Comparison of ENCODE assay signal across 8 cellular contexts in the genomic region with DNA sequence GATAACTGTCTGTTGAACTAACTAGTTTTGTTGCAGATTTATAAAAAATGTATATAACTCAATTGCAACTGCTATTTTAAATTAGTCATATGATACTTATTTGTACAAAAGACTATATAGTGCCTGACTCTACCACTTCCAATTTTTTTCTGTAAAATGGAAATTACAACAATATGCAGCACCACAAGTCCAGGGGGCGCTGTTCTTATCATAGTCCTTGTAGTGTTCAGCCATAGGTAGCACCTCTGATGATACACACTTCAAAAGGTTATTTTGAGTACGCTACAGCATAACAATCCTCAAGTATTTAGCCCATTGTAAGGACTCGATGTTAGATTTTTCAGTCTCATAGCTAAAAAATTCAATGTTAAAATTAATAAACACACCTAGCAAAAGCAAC.
DNase-seq lines count a peak whose midpoint lies in the region; FAIRE-seq and TF ChIP-seq lines count a peak whose summit lies in the region.

No MANE protein-coding gene starts in this region.

- H3K9me3 ChIP-seq in MM.1S (replicated peaks; ENCODE audit: insufficient read depth, low read length) (no peaks in the 10 kb centered on the region), mammary epithelial cell (replicated peaks; ENCODE audit: insufficient read depth, low read length) (no peaks in the 10 kb centered on the region), small intestine (ENCODE audit: control insufficient read depth, low read depth) (no peaks in the 10 kb centered on the region)

- no peaks in the 10 kb centered on the region for H3K9me2 ChIP-seq in MM.1S (replicated peaks; ENCODE audit: insufficient read depth, low read length)

- H3F3A ChIP-seq in MM.1S (ENCODE audit: insufficient read depth, low read length): no peaks in the 10 kb centered on the region

- H3K79me2 ChIP-seq in MM.1S (ENCODE audit: low read length) (no peaks in the 10 kb centered on the region), mammary epithelial cell (ENCODE audit: insufficient read depth, low read length) (no peaks in the 10 kb centered on the region)

- intact Hi-C loops in mammary epithelial cell (cut with micrococcal nuclease): no loop called here

- dilution Hi-C loops in mammary epithelial cell (cut with HindIII; ENCODE audit: low sequenced_read_pairs): no loop called here

- no TSS peak for BruUV-seq in mammary epithelial cell (replicated peaks; lab: Mats Ljungman, UMichigan)

- H3K9ac ChIP-seq in MM.1S (ENCODE audit: low read length): no peak overlapping the region
- no peak overlapping the region for H3K9ac ChIP-seq in mammary epithelial cell (ENCODE audit: insufficient read depth, low read length)

- peak; percentile 56 for DNase-seq in activated CD8-positive, alpha-beta memory T cell treated with anti-CD3 and anti-CD28 coated beads, Interleukin-2, amount 50 U/mL, for 48 hours
- DNase-seq in activated CD8-positive, alpha-beta memory T cell treated with anti-CD3 and anti-CD28 coated beads for 24 hours: no peak
- DNase-seq in MM.1S: peak; percentile 41
- DNase-seq in mammary epithelial cell: no peak
- DNase-seq in small intestine: peak; percentile 3
- no peak for DNase-seq in AG20443 (ENCODE audit: low spot score)
- no peak for DNase-seq in GM13976 (ENCODE audit: low spot score)
- no peak for DNase-seq in amniotic stem cell (lab: John Stamatoyannopoulos, UW)

- FAIRE-seq in small intestine (lab: Jason Lieb, UNC): no peak

- H4K20me1 ChIP-seq in MM.1S (ENCODE audit: insufficient read depth, low read length) (no peaks in the 10 kb centered on the region), mammary epithelial cell (ENCODE audit: insufficient read depth, low read length) (no peaks in the 10 kb centered on the region)

- H3K27me3 ChIP-seq in MM.1S (replicated peaks; ENCODE audit: insufficient read depth, low read length) (no peaks in the 10 kb centered on the region), mammary epithelial cell (ENCODE audit: insufficient read depth, low read length) (peaks cover 4% of the 10 kb centered on the region), small intestine (ENCODE audit: control insufficient read depth in 2 of 2, insufficient read depth in 2 of 2, low read length in 2 of 2) (no peaks in the 10 kb centered on the region)

- TF ChIP-seq CTCF in MM.1S (IDR thresholded peaks at IDR 0.05; ENCODE audit: low read length) (peak; percentile 46), mammary epithelial cell (conservative IDR thresholded peaks at IDR 0.05 in 1 of 2, IDR thresholded peaks at IDR 0.05 in 1 of 2; ENCODE audit: extremely low read depth in 1 of 2, insufficient read depth in 1 of 2, low read depth in 1 of 2, low read length in 2 of 2) (peak; percentile 39 to 59), GM13976 (IDR thresholded peaks at IDR 0.05; ENCODE audit: borderline replicate concordance, control extremely low read depth, extremely low read depth, insufficient read depth, missing control alignments) (no peak)

- H3K4me3 ChIP-seq in MM.1S (ENCODE audit: low read length): no peak overlapping the region
- no peak overlapping the region for H3K4me3 ChIP-seq in mammary epithelial cell (replicated peaks in 1 of 3; ENCODE audit: insufficient read depth in 1 of 3, low read depth in 2 of 3, low read length in 3 of 3)
- no peak overlapping the region for H3K4me3 ChIP-seq in small intestine (ENCODE audit: low read depth in 1 of 2, low read length in 2 of 2)

- H3K36me3 ChIP-seq in MM.1S (replicated peaks; ENCODE audit: insufficient read depth, low read length) (no peaks in the 10 kb centered on the region), mammary epithelial cell (ENCODE audit: insufficient read depth, low read length) (no peaks in the 10 kb centered on the region), small intestine (ENCODE audit: control insufficient read depth in 2 of 2, insufficient read depth in 2 of 2, low read length in 2 of 2) (no peaks in the 10 kb centered on the region)

- H3K4me2 ChIP-seq in MM.1S (ENCODE audit: low read depth, low read length): no peak overlapping the region
- no peak overlapping the region for H3K4me2 ChIP-seq in mammary epithelial cell (ENCODE audit: insufficient read depth, low read depth, low read length)

- H2AFZ ChIP-seq in MM.1S (ENCODE audit: low read length) (no peak overlapping the region), mammary epithelial cell (ENCODE audit: low read depth, low read length) (no peak overlapping the region)

- H3K27ac ChIP-seq in MM.1S (ENCODE audit: low read length): no peak overlapping the region
- H3K27ac ChIP-seq in mammary epithelial cell (ENCODE audit: insufficient read depth, low read depth, low read length): no peak overlapping the region
- no peak overlapping the region for H3K27ac ChIP-seq in small intestine (ENCODE audit: low read depth in 1 of 2, low read length in 1 of 2)

- CTCF ChIA-PET in mammary epithelial cell (lab: Charles Lee; ENCODE audit: low non-redundant PET): no interaction called here

- H3K4me1 ChIP-seq in MM.1S (ENCODE audit: low read length) (no peaks in the 10 kb centered on the region), mammary epithelial cell (ENCODE audit: insufficient read depth, low read length) (no peaks in the 10 kb centered on the region), small intestine (ENCODE audit: control insufficient read depth in 2 of 2, insufficient read depth in 1 of 2, low read depth in 1 of 2, low read length in 1 of 2) (no peaks in the 10 kb centered on the region)

- in situ Hi-C loops in mammary epithelial cell (cut with MboI; ENCODE audit: low sequenced_read_pairs in 2 of 2) (no loop called here), GM13976 (cut with MboI; ENCODE audit: low sequenced_read_pairs, unreplicated experiment) (no loop called here)

- 78% methylated on average over 3 of the region's 3 CpGs for WGBS in mammary epithelial cell (ENCODE audit: low coverage, missing lambda C conversion rate)
- 78 to 83% (median 81%) methylated on average over 3 of the region's 3 CpGs for WGBS in small intestine, 3 donors

Comparison
In these comparisons a context has a peak if more than half of its experiments do, and no peak if none do; other contexts are left out.
1. DNase-seq: peak in activated CD8-positive, alpha-beta memory T cell treated with anti-CD3 and anti-CD28 coated beads, Interleukin-2, amount 50 U/mL, for 48 hours (single experiment), MM.1S (single experiment) and small intestine (single experiment); none in activated CD8-positive, alpha-beta memory T cell treated with anti-CD3 and anti-CD28 coated beads for 24 hours (single experiment), mammary epithelial cell (single experiment), AG20443 (single experiment), GM13976 (single experiment) and amniotic stem cell (single experiment).